Comparison of ENCODE assay signal across 25 cellular contexts in the genomic region with DNA sequence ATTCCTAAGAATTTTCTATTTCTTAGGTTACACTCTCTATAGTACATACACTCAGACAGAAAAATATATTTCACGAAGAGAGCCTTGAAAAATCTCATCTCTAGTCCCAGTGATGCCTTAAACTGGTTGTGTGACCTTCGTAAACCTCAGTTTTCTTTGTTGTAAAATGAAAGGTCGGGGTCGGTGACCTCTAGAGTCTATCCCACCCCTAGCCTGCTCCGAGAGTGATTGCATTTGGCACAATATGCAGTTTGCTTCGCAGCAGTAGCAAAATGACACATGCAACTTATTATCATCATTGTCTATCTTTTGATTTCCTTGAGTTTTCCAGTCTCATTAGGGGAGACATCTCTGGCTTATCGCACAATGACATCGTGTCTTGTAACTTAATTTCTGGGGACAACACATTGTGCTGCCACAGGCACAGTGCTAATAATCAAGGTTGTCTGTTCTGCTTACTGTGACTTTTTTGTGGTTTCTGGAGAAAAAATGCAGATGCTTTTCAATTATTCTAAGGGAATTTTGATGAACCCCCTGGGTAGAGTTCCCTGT.
"Had no signal": no experiment of that assay in that cellular context is flagged by ENCODE, and none has a peak within 500 bp of the region (broad histone marks: within the 10 kb centered on the region; RNA-seq: fewer than 3 reads in every experiment).

No MANE protein-coding gene starts in this region.

- ATAC-seq: activated naive CD4-positive, alpha-beta T cell treated with anti-CD3 and anti-CD28 coated beads, Interleukin-2, amount 50 U/mL, for 72 hours; activated T-helper 17 cell treated with anti-CD3 and anti-CD28 coated beads, Interleukin-2, amount 50 U/mL, for 72 hours; heart left ventricle; right lobe of liver; T-helper 17 cell had no signal

- H3K9me3 ChIP-seq: heart left ventricle, right lobe of liver, tibial nerve had no signal

- H3K36me3 Mint-ChIP-seq: activated CD4-positive, alpha-beta memory T cell treated with anti-CD3 and anti-CD28 coated beads for 36 hours; activated naive CD4-positive, alpha-beta T cell treated with anti-CD3 and anti-CD28 coated beads, Interleukin-2, amount 50 U/mL, for 72 hours; mesothelial cell of epicardium; naive B cell had no signal

- H3K27me3 Mint-ChIP-seq: activated CD4-positive, alpha-beta memory T cell treated with anti-CD3 and anti-CD28 coated beads for 36 hours; activated CD4-positive, alpha-beta T cell treated with anti-CD3 and anti-CD28 coated beads, Interleukin-2, amount 10 ng/mL, durations not matched to agents 24 days and 14 days; activated T-cell treated with anti-CD3 and anti-CD28 coated beads, Interleukin-2, amount 50 U/mL, for 24 hours; activated T-helper 17 cell treated with anti-CD3 and anti-CD28 coated beads, Interleukin-2, amount 50 U/mL, for 72 hours; central memory CD8-positive, alpha-beta T cell; dendritic cell treated with granulocyte-macrophage colony-stimulating factor and Interleukin-4, amounts not matched to agents 40 ng/mL and 50 ng/mL, for 4 days; naive B cell; T-helper 17 cell had no signal

- H3K9me3 Mint-ChIP-seq: activated CD4-positive, alpha-beta memory T cell treated with anti-CD3 and anti-CD28 coated beads for 36 hours; activated CD4-positive, alpha-beta T cell treated with anti-CD3 and anti-CD28 coated beads, Interleukin-2, amount 10 ng/mL, durations not matched to agents 24 days and 14 days; activated naive CD4-positive, alpha-beta T cell treated with anti-CD3 and anti-CD28 coated beads, Interleukin-2, amount 50 U/mL, for 72 hours; activated T-cell treated with anti-CD3 and anti-CD28 coated beads, Interleukin-2, amount 50 U/mL, for 24 hours; activated T-helper 17 cell treated with anti-CD3 and anti-CD28 coated beads, Interleukin-2, amount 50 U/mL, for 72 hours; central memory CD8-positive, alpha-beta T cell; dendritic cell treated with granulocyte-macrophage colony-stimulating factor and Interleukin-4, amounts not matched to agents 40 ng/mL and 50 ng/mL, for 4 days; mesothelial cell of epicardium; naive B cell had no signal

- H3K4me1 Mint-ChIP-seq: naive B cell had no signal

- H3K36me3 ChIP-seq: heart left ventricle, WERI-Rb-1 had no signal

- H3K4me1 ChIP-seq: heart left ventricle, right lobe of liver, tibial nerve had no signal

- H3K27ac Mint-ChIP-seq: activated CD4-positive, alpha-beta memory T cell treated with anti-CD3 and anti-CD28 coated beads for 36 hours; activated CD4-positive, alpha-beta T cell treated with anti-CD3 and anti-CD28 coated beads, Interleukin-2, amount 10 ng/mL, durations not matched to agents 24 days and 14 days; activated naive CD4-positive, alpha-beta T cell treated with anti-CD3 and anti-CD28 coated beads, Interleukin-2, amount 50 U/mL, for 72 hours; activated T-cell treated with anti-CD3 and anti-CD28 coated beads, Interleukin-2, amount 50 U/mL, for 24 hours; activated T-helper 17 cell treated with anti-CD3 and anti-CD28 coated beads, Interleukin-2, amount 50 U/mL, for 72 hours; dendritic cell treated with granulocyte-macrophage colony-stimulating factor and Interleukin-4, amounts not matched to agents 40 ng/mL and 50 ng/mL, for 4 days; mesothelial cell of epicardium; T-helper 17 cell had no signal

- H3K4me3 Mint-ChIP-seq: activated CD4-positive, alpha-beta memory T cell treated with anti-CD3 and anti-CD28 coated beads for 36 hours; activated CD4-positive, alpha-beta T cell treated with anti-CD3 and anti-CD28 coated beads, Interleukin-2, amount 10 ng/mL, durations not matched to agents 24 days and 14 days; activated T-cell treated with anti-CD3 and anti-CD28 coated beads, Interleukin-2, amount 50 U/mL, for 24 hours; activated T-helper 17 cell treated with anti-CD3 and anti-CD28 coated beads, Interleukin-2, amount 50 U/mL, for 72 hours; central memory CD8-positive, alpha-beta T cell; dendritic cell treated with granulocyte-macrophage colony-stimulating factor and Interleukin-4, amounts not matched to agents 40 ng/mL and 50 ng/mL, for 4 days; mesothelial cell of epicardium; naive B cell; T-helper 17 cell had no signal

- FAIRE-seq: bronchial epithelial cell had no signal

- H3K27me3 ChIP-seq: heart left ventricle, right lobe of liver, tibial nerve had no signal

- H3K27ac ChIP-seq: heart left ventricle, right lobe of liver, tibial nerve, WERI-Rb-1 had no signal

- H3K4me3 ChIP-seq: heart left ventricle, right lobe of liver, tibial nerve had no signal

- DNase-seq: activated CD4-positive, alpha-beta memory T cell treated with anti-CD3 and anti-CD28 coated beads for 36 hours; activated CD4-positive, alpha-beta T cell treated with anti-CD3 and anti-CD28 coated beads, Interleukin-2, amount 10 ng/mL, durations not matched to agents 24 days and 14 days; activated CD4-positive, CD25-positive, alpha-beta regulatory T cell treated with anti-CD3 and anti-CD28 coated beads, Interleukin-2, amount 50 U/mL, for 72 hours; activated CD8-positive, alpha-beta memory T cell treated with anti-CD3 and anti-CD28 coated beads, Interleukin-2, amount 50 U/mL, for 4 hours; activated gamma-delta T cell treated with Interleukin-2 at 50 U/mL for 16 hours; activated T-cell treated with anti-CD3 and anti-CD28 coated beads, Interleukin-2, amount 50 U/mL, for 24 hours; effector CD8-positive, alpha-beta T cell; erythroblast; heart left ventricle; hypothalamus; naive B cell; posterior cingulate gyrus; right lobe of liver; stimulated activated CD4-positive, alpha-beta T cell treated with anti-CD3 and anti-CD28 coated beads, Interleukin-2, amount 100 ng/mL, for 48 hours; stimulated activated naive CD4-positive, alpha-beta T cell treated with Interleukin-2 at 50 U/mL for 16 hours; T-helper 17 cell; T1000; WERI-Rb-1 had no signal
